1 cellular context compared by ENCODE assay signal in the genomic region with DNA sequence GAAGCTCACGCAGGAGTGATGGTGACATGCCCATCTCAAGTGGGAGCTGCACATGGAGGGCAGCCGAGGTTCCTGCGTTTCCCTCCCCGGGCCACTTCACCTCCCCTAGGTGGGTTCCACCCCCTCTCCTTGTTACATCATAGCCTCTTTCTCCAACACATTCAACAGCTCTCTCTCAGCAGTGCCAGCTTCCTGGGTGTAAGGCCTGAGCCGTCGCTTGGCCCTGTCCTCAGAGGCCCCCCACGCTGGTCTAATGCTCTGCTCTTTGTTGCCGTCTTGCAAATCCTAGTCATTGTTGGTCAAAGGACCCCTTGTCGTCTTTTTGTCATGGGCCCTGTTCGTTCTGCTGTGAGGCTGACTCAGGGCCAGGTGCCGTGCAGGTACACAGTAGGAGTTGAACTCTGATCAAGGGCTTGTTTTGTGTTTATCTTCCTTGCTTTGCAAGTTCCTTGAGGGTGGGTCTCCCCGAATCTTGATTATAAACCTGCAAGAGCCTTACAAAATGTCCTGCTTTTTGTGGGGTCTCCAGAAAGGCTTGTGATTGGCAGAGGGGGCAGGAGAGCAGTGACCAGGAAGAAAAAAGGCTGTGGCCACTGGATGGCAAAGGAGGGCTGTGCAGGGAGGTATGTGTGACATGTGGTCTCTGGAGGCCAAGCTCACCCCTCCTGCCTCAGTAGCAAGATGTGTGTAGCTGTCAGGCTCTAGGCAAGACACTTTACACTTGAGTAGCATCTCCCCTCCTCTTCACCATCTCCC.
TF ChIP-seq lines count a peak whose summit lies in the region.

No MANE protein-coding gene starts in this region.

TF ChIP-seq in HepG2, 621 proteins besides CTCF, POLR2A, EP300 and RAD21 (continued from another document and continues in another):
- TF ChIP-seq, protein P1, sequence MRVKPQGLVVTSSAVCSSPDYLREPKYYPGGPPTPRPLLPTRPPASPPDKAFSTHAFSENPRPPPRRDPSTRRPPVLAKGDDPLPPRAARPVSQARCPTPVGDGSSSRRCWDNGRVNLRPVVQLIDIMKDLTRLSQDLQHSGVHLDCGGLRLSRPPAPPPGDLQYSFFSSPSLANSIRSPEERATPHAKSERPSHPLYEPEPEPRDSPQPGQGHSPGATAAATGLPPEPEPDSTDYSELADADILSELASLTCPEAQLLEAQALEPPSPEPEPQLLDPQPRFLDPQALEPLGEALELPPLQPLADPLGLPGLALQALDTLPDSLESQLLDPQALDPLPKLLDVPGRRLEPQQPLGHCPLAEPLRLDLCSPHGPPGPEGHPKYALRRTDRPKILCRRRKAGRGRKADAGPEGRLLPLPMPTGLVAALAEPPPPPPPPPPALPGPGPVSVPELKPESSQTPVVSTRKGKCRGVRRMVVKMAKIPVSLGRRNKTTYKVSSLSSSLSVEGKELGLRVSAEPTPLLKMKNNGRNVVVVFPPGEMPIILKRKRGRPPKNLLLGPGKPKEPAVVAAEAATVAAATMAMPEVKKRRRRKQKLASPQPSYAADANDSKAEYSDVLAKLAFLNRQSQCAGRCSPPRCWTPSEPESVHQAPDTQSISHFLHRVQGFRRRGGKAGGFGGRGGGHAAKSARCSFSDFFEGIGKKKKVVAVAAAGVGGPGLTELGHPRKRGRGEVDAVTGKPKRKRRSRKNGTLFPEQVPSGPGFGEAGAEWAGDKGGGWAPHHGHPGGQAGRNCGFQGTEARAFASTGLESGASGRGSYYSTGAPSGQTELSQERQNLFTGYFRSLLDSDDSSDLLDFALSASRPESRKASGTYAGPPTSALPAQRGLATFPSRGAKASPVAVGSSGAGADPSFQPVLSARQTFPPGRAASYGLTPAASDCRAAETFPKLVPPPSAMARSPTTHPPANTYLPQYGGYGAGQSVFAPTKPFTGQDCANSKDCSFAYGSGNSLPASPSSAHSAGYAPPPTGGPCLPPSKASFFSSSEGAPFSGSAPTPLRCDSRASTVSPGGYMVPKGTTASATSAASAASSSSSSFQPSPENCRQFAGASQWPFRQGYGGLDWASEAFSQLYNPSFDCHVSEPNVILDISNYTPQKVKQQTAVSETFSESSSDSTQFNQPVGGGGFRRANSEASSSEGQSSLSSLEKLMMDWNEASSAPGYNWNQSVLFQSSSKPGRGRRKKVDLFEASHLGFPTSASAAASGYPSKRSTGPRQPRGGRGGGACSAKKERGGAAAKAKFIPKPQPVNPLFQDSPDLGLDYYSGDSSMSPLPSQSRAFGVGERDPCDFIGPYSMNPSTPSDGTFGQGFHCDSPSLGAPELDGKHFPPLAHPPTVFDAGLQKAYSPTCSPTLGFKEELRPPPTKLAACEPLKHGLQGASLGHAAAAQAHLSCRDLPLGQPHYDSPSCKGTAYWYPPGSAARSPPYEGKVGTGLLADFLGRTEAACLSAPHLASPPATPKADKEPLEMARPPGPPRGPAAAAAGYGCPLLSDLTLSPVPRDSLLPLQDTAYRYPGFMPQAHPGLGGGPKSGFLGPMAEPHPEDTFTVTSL (CRISPR knock-in tag; IDR thresholded peaks at IDR 0.05; ENCODE audit: borderline replicate concordance): no peak
- TF ChIP-seq JUND (CRISPR knock-in tag; IDR thresholded peaks at IDR 0.05) (no peak), ZFP36L2 (CRISPR knock-in tag; IDR thresholded peaks at IDR 0.05) (no peak), ZNF292 (CRISPR knock-in tag; IDR thresholded peaks at IDR 0.05; ENCODE audit: borderline replicate concordance, low read depth) (no peak), THYN1 (CRISPR knock-in tag; IDR thresholded peaks at IDR 0.05; ENCODE audit: borderline replicate concordance, low read depth) (no peak), HOXD1 (CRISPR knock-in tag; IDR thresholded peaks at IDR 0.05) (no peak), ZNF451 (CRISPR knock-in tag; IDR thresholded peaks at IDR 0.05) (no peak), ZNF792 (CRISPR knock-in tag; IDR thresholded peaks at IDR 0.05) (no peak), ZNF251 (CRISPR knock-in tag; IDR thresholded peaks at IDR 0.05) (no peak), ZNF136 (CRISPR knock-in tag; IDR thresholded peaks at IDR 0.05; ENCODE audit: low read depth) (0 out of 2 replicates have a peak, but pooled peaks have one; percentile 2), HCFC1 (IDR thresholded peaks at IDR 0.05; ENCODE audit: low read depth, low read length) (no peak), ZNF367 (CRISPR knock-in tag; IDR thresholded peaks at IDR 0.05; ENCODE audit: borderline replicate concordance) (no peak), ZNF556 (CRISPR knock-in tag; IDR thresholded peaks at IDR 0.05; ENCODE audit: borderline replicate concordance) (0 out of 2 replicates have a peak, but pooled peaks have one; percentile 20), NCOA2 (CRISPR knock-in tag; IDR thresholded peaks at IDR 0.05) (no peak), HNF4A (CRISPR knock-in tag; IDR thresholded peaks at IDR 0.05) (no peak), SMC3 (IDR thresholded peaks at IDR 0.05; ENCODE audit: low read length) (0 out of 2 replicates have a peak, but pooled peaks have one; percentile 13), ZNF746 (CRISPR knock-in tag; IDR thresholded peaks at IDR 0.05) (no peak), NKX3-1 (CRISPR knock-in tag; IDR thresholded peaks at IDR 0.05) (no peak), ZNF326 (CRISPR knock-in tag; IDR thresholded peaks at IDR 0.05; ENCODE audit: borderline replicate concordance) (no peak), ZFP1 (CRISPR knock-in tag; IDR thresholded peaks at IDR 0.05) (no peak), ARNTL (CRISPR knock-in tag; IDR thresholded peaks at IDR 0.05) (no peak), CREB1 (IDR thresholded peaks at IDR 0.05) (no peak), CREB1 (CRISPR knock-in tag; IDR thresholded peaks at IDR 0.05) (no peak), AGO2 (optimal IDR thresholded peaks at IDR 0.05; ENCODE audit: low read depth, low read length) (no peak), ZBTB7A (CRISPR knock-in tag; IDR thresholded peaks at IDR 0.05) (0 out of 2 replicates have a peak, but pooled peaks have one; percentile 79), PCBP1 (IDR thresholded peaks at IDR 0.05; ENCODE audit: borderline replicate concordance, low read depth, low read length) (no peak), ZNF598 (CRISPR knock-in tag; IDR thresholded peaks at IDR 0.05; ENCODE audit: borderline replicate concordance) (0 out of 2 replicates have a peak, but pooled peaks have one; percentile 33), ZBTB1 (CRISPR knock-in tag; IDR thresholded peaks at IDR 0.05; ENCODE audit: borderline replicate concordance) (no peak)
- TF ChIP-seq, protein P2, sequence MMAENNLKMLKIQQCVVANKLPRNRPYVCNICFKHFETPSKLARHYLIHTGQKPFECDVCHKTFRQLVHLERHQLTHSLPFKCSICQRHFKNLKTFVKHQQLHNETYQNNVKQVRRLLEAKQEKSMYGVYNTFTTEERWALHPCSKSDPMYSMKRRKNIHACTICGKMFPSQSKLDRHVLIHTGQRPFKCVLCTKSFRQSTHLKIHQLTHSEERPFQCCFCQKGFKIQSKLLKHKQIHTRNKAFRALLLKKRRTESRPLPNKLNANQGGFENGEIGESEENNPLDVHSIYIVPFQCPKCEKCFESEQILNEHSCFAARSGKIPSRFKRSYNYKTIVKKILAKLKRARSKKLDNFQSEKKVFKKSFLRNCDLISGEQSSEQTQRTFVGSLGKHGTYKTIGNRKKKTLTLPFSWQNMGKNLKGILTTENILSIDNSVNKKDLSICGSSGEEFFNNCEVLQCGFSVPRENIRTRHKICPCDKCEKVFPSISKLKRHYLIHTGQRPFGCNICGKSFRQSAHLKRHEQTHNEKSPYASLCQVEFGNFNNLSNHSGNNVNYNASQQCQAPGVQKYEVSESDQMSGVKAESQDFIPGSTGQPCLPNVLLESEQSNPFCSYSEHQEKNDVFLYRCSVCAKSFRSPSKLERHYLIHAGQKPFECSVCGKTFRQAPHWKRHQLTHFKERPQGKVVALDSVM (CRISPR knock-in tag; IDR thresholded peaks at IDR 0.05): no peak
- TF ChIP-seq, protein P3, sequence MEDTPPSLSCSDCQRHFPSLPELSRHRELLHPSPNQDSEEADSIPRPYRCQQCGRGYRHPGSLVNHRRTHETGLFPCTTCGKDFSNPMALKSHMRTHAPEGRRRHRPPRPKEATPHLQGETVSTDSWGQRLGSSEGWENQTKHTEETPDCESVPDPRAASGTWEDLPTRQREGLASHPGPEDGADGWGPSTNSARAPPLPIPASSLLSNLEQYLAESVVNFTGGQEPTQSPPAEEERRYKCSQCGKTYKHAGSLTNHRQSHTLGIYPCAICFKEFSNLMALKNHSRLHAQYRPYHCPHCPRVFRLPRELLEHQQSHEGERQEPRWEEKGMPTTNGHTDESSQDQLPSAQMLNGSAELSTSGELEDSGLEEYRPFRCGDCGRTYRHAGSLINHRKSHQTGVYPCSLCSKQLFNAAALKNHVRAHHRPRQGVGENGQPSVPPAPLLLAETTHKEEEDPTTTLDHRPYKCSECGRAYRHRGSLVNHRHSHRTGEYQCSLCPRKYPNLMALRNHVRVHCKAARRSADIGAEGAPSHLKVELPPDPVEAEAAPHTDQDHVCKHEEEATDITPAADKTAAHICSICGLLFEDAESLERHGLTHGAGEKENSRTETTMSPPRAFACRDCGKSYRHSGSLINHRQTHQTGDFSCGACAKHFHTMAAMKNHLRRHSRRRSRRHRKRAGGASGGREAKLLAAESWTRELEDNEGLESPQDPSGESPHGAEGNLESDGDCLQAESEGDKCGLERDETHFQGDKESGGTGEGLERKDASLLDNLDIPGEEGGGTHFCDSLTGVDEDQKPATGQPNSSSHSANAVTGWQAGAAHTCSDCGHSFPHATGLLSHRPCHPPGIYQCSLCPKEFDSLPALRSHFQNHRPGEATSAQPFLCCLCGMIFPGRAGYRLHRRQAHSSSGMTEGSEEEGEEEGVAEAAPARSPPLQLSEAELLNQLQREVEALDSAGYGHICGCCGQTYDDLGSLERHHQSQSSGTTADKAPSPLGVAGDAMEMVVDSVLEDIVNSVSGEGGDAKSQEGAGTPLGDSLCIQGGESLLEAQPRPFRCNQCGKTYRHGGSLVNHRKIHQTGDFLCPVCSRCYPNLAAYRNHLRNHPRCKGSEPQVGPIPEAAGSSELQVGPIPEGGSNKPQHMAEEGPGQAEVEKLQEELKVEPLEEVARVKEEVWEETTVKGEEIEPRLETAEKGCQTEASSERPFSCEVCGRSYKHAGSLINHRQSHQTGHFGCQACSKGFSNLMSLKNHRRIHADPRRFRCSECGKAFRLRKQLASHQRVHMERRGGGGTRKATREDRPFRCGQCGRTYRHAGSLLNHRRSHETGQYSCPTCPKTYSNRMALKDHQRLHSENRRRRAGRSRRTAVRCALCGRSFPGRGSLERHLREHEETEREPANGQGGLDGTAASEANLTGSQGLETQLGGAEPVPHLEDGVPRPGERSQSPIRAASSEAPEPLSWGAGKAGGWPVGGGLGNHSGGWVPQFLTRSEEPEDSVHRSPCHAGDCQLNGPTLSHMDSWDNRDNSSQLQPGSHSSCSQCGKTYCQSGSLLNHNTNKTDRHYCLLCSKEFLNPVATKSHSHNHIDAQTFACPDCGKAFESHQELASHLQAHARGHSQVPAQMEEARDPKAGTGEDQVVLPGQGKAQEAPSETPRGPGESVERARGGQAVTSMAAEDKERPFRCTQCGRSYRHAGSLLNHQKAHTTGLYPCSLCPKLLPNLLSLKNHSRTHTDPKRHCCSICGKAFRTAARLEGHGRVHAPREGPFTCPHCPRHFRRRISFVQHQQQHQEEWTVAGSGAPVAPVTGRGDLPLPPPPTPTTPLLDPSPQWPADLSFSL (CRISPR knock-in tag; IDR thresholded peaks at IDR 0.05): no peak
- TF ChIP-seq, protein P4, sequence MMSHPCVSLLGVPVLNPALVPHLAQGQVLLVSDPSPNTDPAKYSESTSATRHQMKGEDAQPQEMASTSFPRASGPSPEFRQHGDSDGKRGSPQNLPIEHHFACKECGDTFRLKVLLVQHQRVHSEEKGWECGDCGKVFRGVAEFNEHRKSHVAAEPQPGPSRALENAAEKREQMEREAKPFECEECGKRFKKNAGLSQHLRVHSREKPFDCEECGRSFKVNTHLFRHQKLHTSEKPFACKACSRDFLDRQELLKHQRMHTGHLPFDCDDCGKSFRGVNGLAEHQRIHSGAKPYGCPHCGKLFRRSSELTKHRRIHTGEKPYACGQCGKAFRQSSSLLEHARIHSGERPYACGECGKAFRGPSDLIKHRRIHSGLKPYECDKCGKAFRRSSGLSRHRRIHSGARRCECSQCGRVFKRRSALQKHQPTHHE (CRISPR knock-in tag; IDR thresholded peaks at IDR 0.05; ENCODE audit: borderline replicate concordance): no peak
- TF ChIP-seq, protein P5, sequence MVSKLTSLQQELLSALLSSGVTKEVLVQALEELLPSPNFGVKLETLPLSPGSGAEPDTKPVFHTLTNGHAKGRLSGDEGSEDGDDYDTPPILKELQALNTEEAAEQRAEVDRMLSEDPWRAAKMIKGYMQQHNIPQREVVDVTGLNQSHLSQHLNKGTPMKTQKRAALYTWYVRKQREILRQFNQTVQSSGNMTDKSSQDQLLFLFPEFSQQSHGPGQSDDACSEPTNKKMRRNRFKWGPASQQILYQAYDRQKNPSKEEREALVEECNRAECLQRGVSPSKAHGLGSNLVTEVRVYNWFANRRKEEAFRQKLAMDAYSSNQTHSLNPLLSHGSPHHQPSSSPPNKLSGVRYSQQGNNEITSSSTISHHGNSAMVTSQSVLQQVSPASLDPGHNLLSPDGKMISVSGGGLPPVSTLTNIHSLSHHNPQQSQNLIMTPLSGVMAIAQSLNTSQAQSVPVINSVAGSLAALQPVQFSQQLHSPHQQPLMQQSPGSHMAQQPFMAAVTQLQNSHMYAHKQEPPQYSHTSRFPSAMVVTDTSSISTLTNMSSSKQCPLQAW (CRISPR knock-in tag; IDR thresholded peaks at IDR 0.05): no peak
- TF ChIP-seq, protein P6, sequence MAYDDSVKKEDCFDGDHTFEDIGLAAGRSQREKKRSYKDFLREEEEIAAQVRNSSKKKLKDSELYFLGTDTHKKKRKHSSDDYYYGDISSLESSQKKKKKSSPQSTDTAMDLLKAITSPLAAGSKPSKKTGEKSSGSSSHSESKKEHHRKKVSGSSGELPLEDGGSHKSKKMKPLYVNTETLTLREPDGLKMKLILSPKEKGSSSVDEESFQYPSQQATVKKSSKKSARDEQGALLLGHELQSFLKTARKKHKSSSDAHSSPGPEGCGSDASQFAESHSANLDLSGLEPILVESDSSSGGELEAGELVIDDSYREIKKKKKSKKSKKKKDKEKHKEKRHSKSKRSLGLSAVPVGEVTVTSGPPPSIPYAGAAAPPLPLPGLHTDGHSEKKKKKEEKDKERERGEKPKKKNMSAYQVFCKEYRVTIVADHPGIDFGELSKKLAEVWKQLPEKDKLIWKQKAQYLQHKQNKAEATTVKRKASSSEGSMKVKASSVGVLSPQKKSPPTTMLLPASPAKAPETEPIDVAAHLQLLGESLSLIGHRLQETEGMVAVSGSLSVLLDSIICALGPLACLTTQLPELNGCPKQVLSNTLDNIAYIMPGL (CRISPR knock-in tag; IDR thresholded peaks at IDR 0.05; ENCODE audit: borderline replicate concordance in 1 of 2, low read depth in 1 of 2): no peak
- TF ChIP-seq, protein P7, sequence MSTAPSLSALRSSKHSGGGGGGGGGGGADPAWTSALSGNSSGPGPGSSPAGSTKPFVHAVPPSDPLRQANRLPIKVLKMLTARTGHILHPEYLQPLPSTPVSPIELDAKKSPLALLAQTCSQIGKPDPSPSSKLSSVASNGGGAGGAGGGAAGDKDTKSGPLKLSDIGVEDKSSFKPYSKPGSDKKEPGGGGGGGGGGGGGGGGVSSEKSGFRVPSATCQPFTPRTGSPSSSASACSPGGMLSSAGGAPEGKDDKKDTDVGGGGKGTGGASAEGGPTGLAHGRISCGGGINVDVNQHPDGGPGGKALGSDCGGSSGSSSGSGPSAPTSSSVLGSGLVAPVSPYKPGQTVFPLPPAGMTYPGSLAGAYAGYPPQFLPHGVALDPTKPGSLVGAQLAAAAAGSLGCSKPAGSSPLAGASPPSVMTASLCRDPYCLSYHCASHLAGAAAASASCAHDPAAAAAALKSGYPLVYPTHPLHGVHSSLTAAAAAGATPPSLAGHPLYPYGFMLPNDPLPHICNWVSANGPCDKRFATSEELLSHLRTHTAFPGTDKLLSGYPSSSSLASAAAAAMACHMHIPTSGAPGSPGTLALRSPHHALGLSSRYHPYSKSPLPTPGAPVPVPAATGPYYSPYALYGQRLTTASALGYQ (CRISPR knock-in tag; IDR thresholded peaks at IDR 0.05): no peak
